In genomic region chr1:151693057-151693651, GRCh38 we compare ENCODE assay signal across 8 cellular contexts. TPM values are rescaled to one million over a fixed set of nuclear protein-coding genes. Genes with fewer than 3 reads are reported as not detected.
DNase-seq lines count a peak whose midpoint lies in the region; ATAC-seq and TF ChIP-seq lines count a peak whose summit lies in the region.

No MANE protein-coding gene starts in this region.

- no peak overlapping the region for H3K4me3 Mint-ChIP-seq in HFFc6

- H3K36me3 Mint-ChIP-seq in HFFc6 (ENCODE audit: low read depth) = 0 out of 2 replicates have a peak, but pooled peaks cover 4% of the 10 kb centered on the region

- no peak overlapping the region for H3K4me3 ChIP-seq in BLaER1
- H3K4me3 ChIP-seq in fibroblast of mammary gland (ENCODE audit: control insufficient read depth, low read depth, low read length) = no peak overlapping the region
- no peak overlapping the region for H3K4me3 ChIP-seq in smooth muscle cell

- H4K20me1 ChIP-seq in BLaER1 = no peaks in the 10 kb centered on the region
- no peaks in the 10 kb centered on the region for H4K20me1 ChIP-seq in smooth muscle cell (ENCODE audit: low read depth)

- no peaks in the 10 kb centered on the region for H3F3A ChIP-seq in smooth muscle cell (ENCODE audit: low read depth)

- no peaks in the 10 kb centered on the region for H3K27me3 ChIP-seq in BLaER1
- no peaks in the 10 kb centered on the region for H3K27me3 ChIP-seq in smooth muscle cell (ENCODE audit: low read depth)

- ATAC-seq in GM21528 (IDR thresholded peaks at IDR 0.05; ENCODE audit: low FRiP score, unreplicated experiment) = no peak
- ATAC-seq in GM21619 (IDR thresholded peaks at IDR 0.05; ENCODE audit: unreplicated experiment) = no peak
- no peak for ATAC-seq in GM18870 (IDR thresholded peaks at IDR 0.05; ENCODE audit: unreplicated experiment)

- H3K9me3 Mint-ChIP-seq in HFFc6 = no peaks in the 10 kb centered on the region

- peak; percentile 45 for DNase-seq in HFFc6
- DNase-seq in RKO (ENCODE audit: low spot score) = peak; percentile 61
- DNase-seq in fibroblast of mammary gland (ENCODE audit: low read depth) = peak; percentile 44
- DNase-seq in smooth muscle cell (lab: John Stamatoyannopoulos, UW; ENCODE audit: unreplicated experiment) = no peak

- H3K9ac ChIP-seq in BLaER1 (0 out of 2 replicates have a peak overlapping the region, but pooled peaks have one; percentile 32), smooth muscle cell (ENCODE audit: low read depth) (no peak overlapping the region)

- WGBS in smooth muscle cell (ENCODE audit: low lambda C conversion rate) = 82% methylated on average over 4 of the region's 4 CpGs

- H3K36me3 ChIP-seq in BLaER1 (peaks cover 58% of the 10 kb centered on the region), smooth muscle cell (ENCODE audit: low read depth) (peaks cover 10% of the 10 kb centered on the region)

- no peak overlapping the region for H2AFZ ChIP-seq in smooth muscle cell (ENCODE audit: low read depth)

- no peaks in the 10 kb centered on the region for H3K27me3 Mint-ChIP-seq in HFFc6 (ENCODE audit: insufficient read depth)

- H3K27ac ChIP-seq in BLaER1 (no peak overlapping the region), smooth muscle cell (ENCODE audit: low read depth) (no peak overlapping the region)

- TF ChIP-seq CTCF in HFFc6 (IDR thresholded peaks at IDR 0.05) = peak; percentile 78
- peak; percentile 71 for TF ChIP-seq CTCF in fibroblast of mammary gland (conservative IDR thresholded peaks at IDR 0.05; ENCODE audit: control insufficient read depth, insufficient read depth, low read depth, low read length)
- TF ChIP-seq CTCF in smooth muscle cell (IDR thresholded peaks at IDR 0.05; ENCODE audit: borderline replicate concordance, insufficient read depth, poor library complexity, severe bottlenecking) = peak; percentile 43

- H3K4me1 Mint-ChIP-seq in HFFc6 (ENCODE audit: low read depth) = no peaks in the 10 kb centered on the region

- H3K9me3 ChIP-seq in BLaER1 (no peaks in the 10 kb centered on the region), smooth muscle cell (replicated peaks; ENCODE audit: low read depth) (no peaks in the 10 kb centered on the region)

- no peak overlapping the region for H3K27ac Mint-ChIP-seq in HFFc6

- H3K4me1 ChIP-seq in BLaER1 (no peaks in the 10 kb centered on the region), smooth muscle cell (ENCODE audit: low read depth) (no peaks in the 10 kb centered on the region)

- H3K4me2 ChIP-seq in BLaER1 (no peak overlapping the region), smooth muscle cell (no peak overlapping the region)

- H3K79me2 ChIP-seq in smooth muscle cell (ENCODE audit: low read depth) = no peaks in the 10 kb centered on the region

RNA-seq across cellular contexts. Expression of gene CELF3, which starts 23.4 kb away (rescaled TPM):
- not detected for total RNA-seq in HFFc6 (2021; fragmentation: NEBNext Ultra II Directional; extraction: Animal tissue kit (Norgen Biotek cat#: 25700))
- not detected in 2 replicates for total RNA-seq in smooth muscle cell
- not detected in 2 replicates for polyA plus RNA-seq in smooth muscle cell

RNA-seq across cellular contexts. Expression of gene RIIAD1, which starts 28.2 kb away (rescaled TPM):
- not detected for total RNA-seq in HFFc6 (2021; fragmentation: NEBNext Ultra II Directional; extraction: Animal tissue kit (Norgen Biotek cat#: 25700))
- not detected in 2 replicates for total RNA-seq in smooth muscle cell
- not detected in 2 replicates for polyA plus RNA-seq in smooth muscle cell
